In the genomic region with DNA sequence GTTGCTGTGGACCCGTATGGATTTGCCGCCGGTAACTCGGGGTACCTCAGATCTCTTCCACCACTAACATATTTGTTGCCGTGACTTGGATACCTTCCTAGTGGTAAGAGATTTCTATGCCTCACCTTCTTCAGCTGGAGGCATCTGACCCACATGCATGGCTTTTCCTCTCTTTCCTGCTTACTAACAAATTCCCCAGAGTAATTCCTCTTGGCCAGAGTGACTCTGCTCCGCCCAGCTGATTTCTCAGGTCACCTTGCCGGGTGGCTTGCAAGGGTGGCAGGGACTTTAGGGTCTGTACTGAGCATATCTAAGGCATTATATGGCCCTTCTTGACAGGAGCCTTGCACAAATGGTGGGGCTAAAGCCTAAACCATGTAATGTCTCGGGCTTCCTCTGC, we compare ENCODE assay signal across 22 cellular contexts.
"Had no signal": no experiment of that assay in that cellular context is flagged by ENCODE, and none has a peak within 500 bp of the region (broad histone marks: within the 10 kb centered on the region; RNA-seq: fewer than 3 reads in every experiment).

No MANE protein-coding gene starts in this region.

- H3K27ac ChIP-seq: esophagus squamous epithelium, neutrophil, right lobe of liver, thyroid gland, WERI-Rb-1 had no signal

- H3K27me3 Mint-ChIP-seq: activated CD4-positive, alpha-beta T cell treated with anti-CD3 and anti-CD28 coated beads, Interleukin-2, amount 10 ng/mL, durations not matched to agents 7 days and 5 days; activated CD8-positive, alpha-beta T cell treated with anti-CD3 and anti-CD28 coated beads for 36 hours; activated T-helper 17 cell treated with anti-CD3 and anti-CD28 coated beads, Interleukin-2, amount 50 U/mL, for 72 hours; stimulated activated naive CD8-positive, alpha-beta T cell treated with anti-CD3 and anti-CD28 coated beads, Interleukin-15, Interleukin-2, amounts not matched to agents 100 ng/mL and 50 ng/mL, for 24 hours had no signal

- H3K4me1 Mint-ChIP-seq: naive B cell had no signal

- H3K27ac Mint-ChIP-seq: activated CD4-positive, alpha-beta T cell treated with anti-CD3 and anti-CD28 coated beads, Interleukin-2, amount 10 ng/mL, durations not matched to agents 7 days and 5 days; activated CD8-positive, alpha-beta T cell treated with anti-CD3 and anti-CD28 coated beads for 36 hours; activated T-helper 17 cell treated with anti-CD3 and anti-CD28 coated beads, Interleukin-2, amount 50 U/mL, for 72 hours; naive B cell; nephron progenitor cell; stimulated activated naive CD8-positive, alpha-beta T cell treated with anti-CD3 and anti-CD28 coated beads, Interleukin-15, Interleukin-2, amounts not matched to agents 100 ng/mL and 50 ng/mL, for 24 hours; T-helper 1 cell treated with Interleukin-12 subunit alpha and Interleukin-12 subunit beta and Interleukin-4 antibody, amounts not matched to agents 30 μg/mL and 1 μg/mL, for 36 hours had no signal

- ATAC-seq: activated CD8-positive, alpha-beta T cell treated with anti-CD3 and anti-CD28 coated beads for 36 hours; activated T-cell treated with anti-CD3 and anti-CD28 coated beads, Interleukin-2, amount 50 U/mL, for 4 hours; activated T-helper 17 cell treated with anti-CD3 and anti-CD28 coated beads, Interleukin-2, amount 50 U/mL, for 72 hours; left colon; right lobe of liver had no signal

- H3K9me3 ChIP-seq: esophagus squamous epithelium, neutrophil, right lobe of liver, thyroid gland had no signal

- DNase-seq: activated CD4-positive, alpha-beta T cell treated with anti-CD3 and anti-CD28 coated beads, Interleukin-2, amount 10 ng/mL, durations not matched to agents 7 days and 5 days; activated CD4-positive, CD25-positive, alpha-beta regulatory T cell treated with anti-CD3 and anti-CD28 coated beads, Interleukin-2, amount 50 U/mL, for 72 hours; activated CD8-positive, alpha-beta T cell treated with anti-CD3 and anti-CD28 coated beads for 36 hours; activated gamma-delta T cell treated with Interleukin-2 at 50 U/mL for 16 hours; activated naive CD4-positive, alpha-beta T cell treated with anti-CD3 and anti-CD28 coated beads, Interleukin-2, amount 50 U/mL, for 16 hours; activated T-cell treated with anti-CD3 and anti-CD28 coated beads, Interleukin-2, amount 50 U/mL, for 4 hours; amniotic stem cell; central memory CD4-positive, alpha-beta T cell; esophagus squamous epithelium; left colon; naive B cell; nephron progenitor cell; right lobe of liver; stimulated activated CD4-positive, alpha-beta T cell treated with anti-CD3 and anti-CD28 coated beads, Interleukin-4, amount 100 ng/mL, for 1 hour; SW 1271; T1000; thyroid gland; WERI-Rb-1 had no signal

- H3K4me1 ChIP-seq: esophagus squamous epithelium had no signal

- H3K27me3 ChIP-seq: esophagus squamous epithelium, neutrophil, right lobe of liver, thyroid gland had no signal

- H3K36me3 ChIP-seq: esophagus squamous epithelium, neutrophil, right lobe of liver, thyroid gland, WERI-Rb-1 had no signal

- H3K4me3 ChIP-seq: esophagus squamous epithelium, right lobe of liver, thyroid gland had no signal

- H3K4me3 Mint-ChIP-seq: activated CD4-positive, alpha-beta T cell treated with anti-CD3 and anti-CD28 coated beads, Interleukin-2, amount 10 ng/mL, durations not matched to agents 7 days and 5 days; activated CD8-positive, alpha-beta T cell treated with anti-CD3 and anti-CD28 coated beads for 36 hours; activated T-cell treated with anti-CD3 and anti-CD28 coated beads, Interleukin-2, amount 50 U/mL, for 4 hours; activated T-helper 17 cell treated with anti-CD3 and anti-CD28 coated beads, Interleukin-2, amount 50 U/mL, for 72 hours; naive B cell; nephron progenitor cell; stimulated activated naive CD8-positive, alpha-beta T cell treated with anti-CD3 and anti-CD28 coated beads, Interleukin-15, Interleukin-2, amounts not matched to agents 100 ng/mL and 50 ng/mL, for 24 hours; T-helper 1 cell treated with Interleukin-12 subunit alpha and Interleukin-12 subunit beta and Interleukin-4 antibody, amounts not matched to agents 30 μg/mL and 1 μg/mL, for 36 hours had no signal

- H3K36me3 Mint-ChIP-seq: naive B cell had no signal

- H3K9me3 Mint-ChIP-seq: activated CD4-positive, alpha-beta T cell treated with anti-CD3 and anti-CD28 coated beads, Interleukin-2, amount 10 ng/mL, durations not matched to agents 7 days and 5 days; activated CD8-positive, alpha-beta T cell treated with anti-CD3 and anti-CD28 coated beads for 36 hours; activated T-cell treated with anti-CD3 and anti-CD28 coated beads, Interleukin-2, amount 50 U/mL, for 4 hours; activated T-helper 17 cell treated with anti-CD3 and anti-CD28 coated beads, Interleukin-2, amount 50 U/mL, for 72 hours; nephron progenitor cell; stimulated activated naive CD8-positive, alpha-beta T cell treated with anti-CD3 and anti-CD28 coated beads, Interleukin-15, Interleukin-2, amounts not matched to agents 100 ng/mL and 50 ng/mL, for 24 hours; T-helper 1 cell treated with Interleukin-12 subunit alpha and Interleukin-12 subunit beta and Interleukin-4 antibody, amounts not matched to agents 30 μg/mL and 1 μg/mL, for 36 hours had no signal
